In genomic region chr10:6114299-6114698, GRCh38 we compare ENCODE assay signal across 2 cellular contexts.
TF ChIP-seq lines count a peak whose summit lies in the region.

No MANE protein-coding gene starts in this region.

TF ChIP-seq in endothelial cell of umbilical vein, 7 proteins besides CTCF, POLR2A, EP300 and RAD21:
- TF ChIP-seq MYC (IDR thresholded peaks at IDR 0.05; ENCODE audit: low read depth, low read length), result no peak
- TF ChIP-seq EZH2 (IDR thresholded peaks at IDR 0.05; ENCODE audit: borderline replicate concordance, low read depth, low read length, severe bottlenecking), result no peak
- no peak for TF ChIP-seq POLR2AphosphoS5 (IDR thresholded peaks at IDR 0.05; ENCODE audit: insufficient read depth, low read depth, low read length)

TF ChIP-seq in WTC11, 78 proteins besides CTCF, POLR2A, EP300 and RAD21:
- TF ChIP-seq OVOL2 (CRISPR knock-in tag; IDR thresholded peaks at IDR 0.05; ENCODE audit: borderline replicate concordance) (no peak), MXD4 (CRISPR knock-in tag; IDR thresholded peaks at IDR 0.05; ENCODE audit: borderline replicate concordance) (no peak), SMAD3 (CRISPR knock-in tag; IDR thresholded peaks at IDR 0.05; ENCODE audit: borderline replicate concordance) (no peak), USF2 (CRISPR knock-in tag; IDR thresholded peaks at IDR 0.05) (no peak), SP1 (CRISPR knock-in tag; conservative IDR thresholded peaks at IDR 0.05) (no peak), ERG (CRISPR knock-in tag; IDR thresholded peaks at IDR 0.05) (no peak), NFYB (CRISPR knock-in tag; conservative IDR thresholded peaks at IDR 0.05; ENCODE audit: low read depth) (no peak), USF1 (CRISPR knock-in tag; IDR thresholded peaks at IDR 0.05) (no peak), EMX1 (CRISPR knock-in tag; IDR thresholded peaks at IDR 0.05) (no peak), ATF3 (CRISPR knock-in tag; conservative IDR thresholded peaks at IDR 0.05) (no peak), ZNF425 (CRISPR knock-in tag; conservative IDR thresholded peaks at IDR 0.05) (no peak), HMGA2 (CRISPR knock-in tag; IDR thresholded peaks at IDR 0.05) (no peak), NR3C1 (CRISPR knock-in tag; conservative IDR thresholded peaks at IDR 0.05; ENCODE audit: low read depth) (no peak)
